ENCODE assay signal across 27 cellular contexts in the genomic region with DNA sequence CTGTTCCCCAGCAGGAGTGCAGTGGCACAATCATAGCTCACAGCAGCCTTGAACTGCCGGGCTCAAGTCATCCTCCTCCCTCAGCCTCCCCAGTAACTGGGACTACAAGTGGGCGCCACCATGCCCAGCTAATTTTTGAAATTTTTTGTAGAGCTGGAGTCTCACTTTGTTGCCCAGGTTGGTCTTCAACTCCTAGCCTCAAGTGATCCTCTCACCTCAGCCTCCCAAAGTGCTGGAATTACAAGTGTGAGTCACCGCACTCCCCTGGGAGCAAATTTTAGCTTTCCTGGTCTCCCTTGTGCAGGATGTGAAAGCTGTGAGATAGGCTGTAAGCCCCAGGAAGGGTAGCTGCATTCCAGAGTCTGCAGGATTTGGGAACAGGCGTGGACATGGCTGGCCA.
"Had no signal": no experiment of that assay in that cellular context is flagged by ENCODE, and none has a peak within 500 bp of the region (broad histone marks: within the 10 kb centered on the region; RNA-seq: fewer than 3 reads in every experiment).

No MANE protein-coding gene starts in this region.

- DNase-seq: colonic mucosa; cortex of kidney; effector CD8-positive, alpha-beta T cell; effector memory CD8-positive, alpha-beta T cell; endodermal cell; erythroblast; esophagus squamous epithelium; foreskin fibroblast; foreskin melanocyte; gastrocnemius medialis; glutamatergic neuron; head of caudate nucleus; heart right ventricle; hippocampal formation; left cardiac atrium; left lung; left ventricle myocardium superior; lower lobe of right lung; mesenchymal stem cell; mucosa of descending colon had no signal

- H3K27me3 Mint-ChIP-seq: effector memory CD8-positive, alpha-beta T cell had no signal

- FAIRE-seq: endometrium, islet of Langerhans, keratinocyte had no signal

- H3K36me3 ChIP-seq: colonic mucosa, esophagus squamous epithelium, gastrocnemius medialis, heart right ventricle, left lung, lower lobe of right lung had no signal

- H3K27ac ChIP-seq: colonic mucosa, epithelial cell of prostate, esophagus squamous epithelium, gastrocnemius medialis, heart right ventricle, left lung, lower lobe of right lung had no signal

- H3K27me3 ChIP-seq: colonic mucosa, esophagus squamous epithelium, gastrocnemius medialis, heart right ventricle had no signal

- H3K4me3 ChIP-seq: colonic mucosa, esophagus squamous epithelium, gastrocnemius medialis, heart right ventricle, left lung, lower lobe of right lung, mucosa of descending colon had no signal

- H3K4me1 ChIP-seq: colonic mucosa, lower lobe of right lung had no signal

- ATAC-seq: effector memory CD8-positive, alpha-beta T cell; esophagus mucosa; gastrocnemius medialis; heart right ventricle; left cardiac atrium; left lung; left ventricle myocardium superior; lower lobe of right lung; mucosa of descending colon had no signal

- H3K27ac Mint-ChIP-seq: dendritic cell treated with granulocyte-macrophage colony-stimulating factor and Interleukin-4, amounts not matched to agents 40 ng/mL and 50 ng/mL, for 4 days; effector memory CD8-positive, alpha-beta T cell; endodermal cell; mesothelial cell of epicardium had no signal

- H3K4me3 Mint-ChIP-seq: dendritic cell treated with granulocyte-macrophage colony-stimulating factor and Interleukin-4, amounts not matched to agents 40 ng/mL and 50 ng/mL, for 4 days; effector memory CD8-positive, alpha-beta T cell; endodermal cell; mesothelial cell of epicardium had no signal

- H3K9me3 Mint-ChIP-seq: dendritic cell treated with granulocyte-macrophage colony-stimulating factor and Interleukin-4, amounts not matched to agents 40 ng/mL and 50 ng/mL, for 4 days; effector memory CD8-positive, alpha-beta T cell; endodermal cell; mesothelial cell of epicardium had no signal

- H3K9me3 ChIP-seq: colonic mucosa, esophagus squamous epithelium, gastrocnemius medialis, heart right ventricle, left lung, lower lobe of right lung, mucosa of descending colon had no signal
